13 cellular contexts compared by ENCODE assay signal in genomic region chr18:50970006-50970405, GRCh38. TPM values are rescaled to one million over a fixed set of nuclear protein-coding genes. Genes with fewer than 3 reads are reported as not detected.
A peak's percentile ranks its signal among the peaks of the same experiment; 100 is the strongest.
DNase-seq lines count a peak whose midpoint lies in the region; ATAC-seq, FAIRE-seq and TF ChIP-seq lines count a peak whose summit lies in the region.
"Had no signal": no experiment of that assay in that cellular context is flagged by ENCODE, and none has a peak within 500 bp of the region (broad histone marks: within the 10 kb centered on the region; RNA-seq: fewer than 3 reads in every experiment).

No MANE protein-coding gene starts in this region.

- no TSS peak for BruUV-seq in PC-3 (replicated peaks; lab: Mats Ljungman, UMichigan)

- H3K79me2 ChIP-seq in PC-3 (ENCODE audit: low read length), result peaks cover 14% of the 10 kb centered on the region

- POLR2A ChIA-PET in A549 (lab: Yijun Ruan, JAX), result no interaction called here
- POLR2A ChIA-PET in PC-3 (lab: Charles Lee; ENCODE audit: unreplicated experiment), result no interaction called here
- POLR2A ChIA-PET in activated CD4-positive, alpha-beta T cell treated with anti-CD3 and anti-CD28 coated beads, Interleukin-2, amount 10 ng/mL, durations not matched to agents 7 days and 5 days (lab: Charles Lee), result no interaction called here

- no peak for TF ChIP-seq RAD21 in A549 (conservative IDR thresholded peaks at IDR 0.05 in 1 of 2, IDR thresholded peaks at IDR 0.05 in 1 of 2)

- CTCF ChIA-PET in A549 (lab: Yijun Ruan, JAX), result no interaction called here
- CTCF ChIA-PET in PC-3 (lab: Charles Lee), result no interaction called here
- CTCF ChIA-PET in activated CD4-positive, alpha-beta T cell treated with anti-CD3 and anti-CD28 coated beads, Interleukin-2, amount 10 ng/mL, durations not matched to agents 7 days and 5 days (lab: Charles Lee), result interaction anchor here (0.5 kb wide), 1 partner anchor 46 kb away, joined by 3 read pairs; no protein-coding TSS in a partner anchor

- 14% methylated on average over 2 of the region's 2 CpGs for WGBS in A549 (ENCODE audit: missing lambda C conversion rate)

- H3K27ac Mint-ChIP-seq in activated CD4-positive, alpha-beta T cell treated with anti-CD3 and anti-CD28 coated beads, Interleukin-2, amount 10 ng/mL, durations not matched to agents 7 days and 5 days, result no peak overlapping the region

- TF ChIP-seq POLR2A in A549 (IDR thresholded peaks at IDR 0.05; ENCODE audit: low read length) (no peak), H54 (IDR thresholded peaks at IDR 0.05; ENCODE audit: low read depth, low read length) (no peak)

- TF ChIP-seq EP300 in A549 (IDR thresholded peaks at IDR 0.05), result no peak

- peaks cover 22% of the 10 kb centered on the region for H3K4me1 Mint-ChIP-seq in activated CD4-positive, alpha-beta T cell treated with anti-CD3 and anti-CD28 coated beads, Interleukin-2, amount 10 ng/mL, durations not matched to agents 7 days and 5 days

- ATAC-seq in A549, result no peak
- no peak; the same call in 1 of the 2 replicates for ATAC-seq in PC-3
- ATAC-seq in left lobe of liver, result peak; percentile 20
- ATAC-seq: CD8-positive, alpha-beta T cell had no signal

- H3K4me3 ChIP-seq in A549 (no peak overlapping the region), PC-3 (ENCODE audit: low read length) (no peak overlapping the region)

- H3K4me3 Mint-ChIP-seq in activated CD4-positive, alpha-beta T cell treated with anti-CD3 and anti-CD28 coated beads, Interleukin-2, amount 10 ng/mL, durations not matched to agents 7 days and 5 days, result no peak overlapping the region

- DNase-seq in A549 (ENCODE audit: low read depth in 1 of 2, low spot score in 1 of 2) (no peak), HT-29 (ENCODE audit: low spot score) (peak; percentile 14), PC-3 (peak; percentile 37), left lobe of liver (ENCODE audit: low spot score) (peak; percentile 77), ureter (ENCODE audit: low spot score) (no peak), H54 (ENCODE audit: insufficient read length, low spot score) (no peak), OCI-M1 (lab: John Stamatoyannopoulos, UW) (no peak)
- no peak for DNase-seq in activated CD4-positive, alpha-beta T cell treated with anti-CD3 and anti-CD28 coated beads, Interleukin-2, amount 10 ng/mL, durations not matched to agents 7 days and 5 days
- DNase-seq: activated CD4-positive, alpha-beta T cell treated with anti-CD3 and anti-CD28 coated beads for 4 hours; activated naive CD4-positive, alpha-beta T cell treated with Interleukin-2 at 50 U/mL for 16 hours; CD8-positive, alpha-beta T cell; dermis blood vessel endothelial cell; spleen had no signal

- H3F3A ChIP-seq in PC-3 (ENCODE audit: low read length, unreplicated experiment), result no peaks in the 10 kb centered on the region

- H3K9ac ChIP-seq in PC-3 (ENCODE audit: low read length), result no peak overlapping the region

- peaks cover 8% of the 10 kb centered on the region for H3K36me3 Mint-ChIP-seq in activated CD4-positive, alpha-beta T cell treated with anti-CD3 and anti-CD28 coated beads, Interleukin-2, amount 10 ng/mL, durations not matched to agents 7 days and 5 days (ENCODE audit: low read depth)

- no peaks in the 10 kb centered on the region for H4K20me1 ChIP-seq in PC-3 (ENCODE audit: low read length)

- H3K27me3 ChIP-seq in PC-3 (ENCODE audit: low read length), result no peaks in the 10 kb centered on the region
- H3K27me3 ChIP-seq: spleen had no signal

- H3K27me3 Mint-ChIP-seq in activated CD4-positive, alpha-beta T cell treated with anti-CD3 and anti-CD28 coated beads, Interleukin-2, amount 10 ng/mL, durations not matched to agents 7 days and 5 days, result no peaks in the 10 kb centered on the region

- peak overlapping the region; percentile 86; the same call in 2 of the 3 replicates for H3K4me2 ChIP-seq in A549
- H3K4me2 ChIP-seq in PC-3 (ENCODE audit: low read length), result peak overlapping the region; percentile 48; the same call in 1 of the 2 replicates

- no peaks in the 10 kb centered on the region for H3K9me2 ChIP-seq in PC-3 (replicated peaks; ENCODE audit: low read length)

- H3K9me3 ChIP-seq in A549, result no peaks in the 10 kb centered on the region
- no peaks in the 10 kb centered on the region for H3K9me3 ChIP-seq in PC-3 (ENCODE audit: low read length)
- H3K9me3 ChIP-seq: spleen had no signal

- no peak overlapping the region for H2AFZ ChIP-seq in PC-3 (ENCODE audit: low read length)

- TF ChIP-seq CTCF in A549 (IDR thresholded peaks at IDR 0.05), result no peak
- no peak for TF ChIP-seq CTCF in PC-3 (conservative IDR thresholded peaks at IDR 0.05; ENCODE audit: low read depth, low read length)

- FAIRE-seq in A549 (lab: Jason Lieb, UNC) (no peak), H54 (lab: Jason Lieb, UNC) (no peak)

- H3K27ac ChIP-seq in A549, result no peak overlapping the region
- H3K27ac ChIP-seq in PC-3 (ENCODE audit: low read length), result no peak overlapping the region

- H3K9me3 Mint-ChIP-seq in activated CD4-positive, alpha-beta T cell treated with anti-CD3 and anti-CD28 coated beads, Interleukin-2, amount 10 ng/mL, durations not matched to agents 7 days and 5 days, result no peaks in the 10 kb centered on the region
- H3K9me3 Mint-ChIP-seq: CD8-positive, alpha-beta T cell had no signal

- intact Hi-C loops in PC-3 (cut with micrococcal nuclease), result no loop called here

- no peaks in the 10 kb centered on the region for H3K36me3 ChIP-seq in PC-3 (ENCODE audit: low read depth, low read length)

- peaks cover 31% of the 10 kb centered on the region for H3K4me1 ChIP-seq in A549
- peaks cover 17% of the 10 kb centered on the region for H3K4me1 ChIP-seq in PC-3 (ENCODE audit: insufficient read depth, low read length)

TF ChIP-seq in A549, 52 proteins besides CTCF, POLR2A, EP300 and RAD21:
- TF ChIP-seq KDM5A (IDR thresholded peaks at IDR 0.05), result no peak
- no peak for TF ChIP-seq ZFP36 (IDR thresholded peaks at IDR 0.05; ENCODE audit: borderline replicate concordance, partially characterized antibody)
- TF ChIP-seq JUNB (IDR thresholded peaks at IDR 0.05), result no peak
- no peak for TF ChIP-seq POLR2AphosphoS2 (conservative IDR thresholded peaks at IDR 0.05; ENCODE audit: low read length)
- no peak for TF ChIP-seq CBX8 (IDR thresholded peaks at IDR 0.05)
- no peak for TF ChIP-seq RCOR1 (IDR thresholded peaks at IDR 0.05; ENCODE audit: low read depth, low read length)
- TF ChIP-seq TFCP2L1 (CRISPR knock-in tag; IDR thresholded peaks at IDR 0.05), result no peak

RNA-seq across cellular contexts. Expression of gene ELAC1, which starts 2.2 kb away (rescaled TPM):
- polyA plus RNA-seq in A549 (2011; rRNA removed) (6.0 and 6.6 TPM in 2 replicates), A549 (2017; fragmentation: RNase III; extraction: RNeasy Plus Mini Kit Qiagen cat#74134 plus additional on column Dnase treatment) (3.9 to 5.0 TPM (median 4.2 TPM) in 3 replicates)
- polyA plus RNA-seq in A549 (2012; cell fraction: cytosol; rRNA removed), result 3.4 and 3.7 TPM in 2 replicates
- 1.3 and 1.6 TPM in 2 replicates for polyA plus RNA-seq in A549 (2012; cell fraction: nucleus; rRNA removed)
- polyA minus RNA-seq in A549 (2011; rRNA and poly(A)+ RNA removed), result 3.3 and 3.8 TPM in 2 replicates
- 1.7 and 2.4 TPM in 2 replicates for total RNA-seq in HT-29 (2014; rRNA removed; shearing (Covaris generic))
- total RNA-seq in PC-3 (2014; rRNA removed) (1.7 and 4.4 TPM in 2 replicates), left lobe of liver (5.2 TPM), ureter (9.6 TPM)
- 1 to 10 TPM; 7.5 to 9.1 TPM for total RNA-seq in activated CD4-positive, alpha-beta T cell treated with anti-CD3 and anti-CD28 coated beads, Interleukin-2, amount 10 ng/mL, durations not matched to agents 7 days and 5 days

Comparison
In these comparisons a context has a peak if more than half of its experiments do, and no peak if none do; other contexts are left out.
1. DNase-seq: peak in HT-29 (single experiment), PC-3 (single experiment) and left lobe of liver (single experiment); none in A549 (0 of 2), ureter (single experiment), activated CD4-positive, alpha-beta T cell treated with anti-CD3 and anti-CD28 coated beads, Interleukin-2, amount 10 ng/mL, durations not matched to agents 7 days and 5 days (single experiment), H54 (single experiment) and OCI-M1 (single experiment).